Comparison of ENCODE assay signal across 8 cellular contexts in the genomic region with DNA sequence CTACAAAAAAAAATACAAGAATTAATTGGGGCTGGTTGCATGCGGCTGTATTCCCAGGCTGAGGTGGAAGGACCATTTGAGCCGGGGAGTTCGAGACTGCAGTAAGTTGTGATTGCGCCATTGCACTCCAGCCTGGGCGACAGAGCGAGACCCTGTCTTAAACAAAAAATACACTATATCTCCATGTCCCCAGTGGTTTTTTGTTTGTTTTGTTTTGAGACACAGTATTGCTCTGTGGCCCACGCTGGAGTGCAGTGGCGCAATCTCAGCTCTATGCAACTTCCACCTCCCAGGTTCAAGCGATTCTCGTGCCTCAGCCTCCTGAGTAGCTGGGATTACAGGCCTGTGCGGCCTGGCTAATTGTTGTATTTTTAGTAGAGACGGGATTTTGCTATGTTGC. TPM values are rescaled to one million over a fixed set of nuclear protein-coding genes. Genes with fewer than 3 reads are reported as not detected.
DNase-seq lines count a peak whose midpoint lies in the region; ATAC-seq and TF ChIP-seq lines count a peak whose summit lies in the region.

No MANE protein-coding gene starts in this region.

- TF ChIP-seq CTCF in Peyer's patch (IDR thresholded peaks at IDR 0.05) (no peak), esophagus muscularis mucosa (IDR thresholded peaks at IDR 0.05) (no peak), psoas muscle (IDR thresholded peaks at IDR 0.05) (no peak)

- intact Hi-C loops in esophagus muscularis mucosa (cut with DNase I) (no loop called here), psoas muscle (cut with DNase I) (no loop called here)

- H3K27me3 ChIP-seq in Peyer's patch (no peaks in the 10 kb centered on the region), esophagus muscularis mucosa (no peaks in the 10 kb centered on the region), psoas muscle (ENCODE audit: insufficient read depth in 3 of 3, low read length in 2 of 3) (no peaks in the 10 kb centered on the region)

- no peak for ATAC-seq in psoas muscle

- no peak for DNase-seq in Peyer's patch
- no peak for DNase-seq in esophagus muscularis mucosa (ENCODE audit: extremely low spot score)
- DNase-seq in psoas muscle = no peak
- no peak for DNase-seq in NCI-H524 (lab: John Stamatoyannopoulos, UW)
- no peak for DNase-seq in RPMI8226
- no peak for DNase-seq in D341Med (ENCODE audit: low spot score)
- no peak for DNase-seq in putamen (ENCODE audit: low spot score)

- H3K4me3 ChIP-seq in GM08714 (ENCODE audit: low read length) = peak overlapping the region; percentile 91
- peak overlapping the region; percentile 73 to 91 (median 85) for H3K4me3 ChIP-seq in Peyer's patch
- H3K4me3 ChIP-seq in esophagus muscularis mucosa = peak overlapping the region; percentile 80 to 99 (median 86)
- H3K4me3 ChIP-seq in psoas muscle = peak overlapping the region; percentile 76

- peaks cover 4 to 25% (median 12%) of the 10 kb centered on the region in 4 donors for H3K4me1 ChIP-seq in Peyer's patch
- peaks cover 24 to 41% (median 27%) of the 10 kb centered on the region in 4 donors for H3K4me1 ChIP-seq in esophagus muscularis mucosa
- H3K4me1 ChIP-seq in psoas muscle = peaks cover 20% of the 10 kb centered on the region

- H3K9me3 ChIP-seq in Peyer's patch (no peaks in the 10 kb centered on the region), esophagus muscularis mucosa (no peaks in the 10 kb centered on the region), psoas muscle (no peaks in the 10 kb centered on the region)

- no peak for TF ChIP-seq EP300 in esophagus muscularis mucosa (IDR thresholded peaks at IDR 0.05)

- H3K36me3 ChIP-seq in Peyer's patch (peaks cover 0 to 42% (median 0%) of the 10 kb centered on the region in 3 donors), esophagus muscularis mucosa (peaks cover 18 to 63% (median 50%) of the 10 kb centered on the region in 4 donors), psoas muscle (ENCODE audit: insufficient read depth in 1 of 2, low read depth in 1 of 2) (peaks cover 2 to 64% of the 10 kb centered on the region in 2 donors)

- peak overlapping the region in 3 of 4 donors; percentile 63 to 94 (median 89) for H3K27ac ChIP-seq in Peyer's patch
- no peak overlapping the region for H3K27ac ChIP-seq in esophagus muscularis mucosa (replicated peaks in 1 of 4)
- no peak overlapping the region for H3K27ac ChIP-seq in psoas muscle

- no peak for TF ChIP-seq POLR2A in Peyer's patch (IDR thresholded peaks at IDR 0.05)
- TF ChIP-seq POLR2A in esophagus muscularis mucosa (IDR thresholded peaks at IDR 0.05; ENCODE audit: low read depth) = no peak

- 81% methylated on average over 12 of the region's 12 CpGs for WGBS in esophagus muscularis mucosa
- 85 to 89% (median 87%) methylated on average over 12 of the region's 12 CpGs for WGBS in psoas muscle, 3 donors

RNA-seq across cellular contexts. Expression of a gene that starts 1.1 kb away (rescaled TPM):
- total RNA-seq in Peyer's patch (100 to 1,000 TPM in 3 of 4 donors, 10 to 100 TPM in 1; 65.2 to 191 (median 132) TPM), esophagus muscularis mucosa (10 to 100 TPM; 23.3 to 37.6 (median 30.1) TPM), psoas muscle (10 to 100 TPM; 20.0 to 26.8 (median 23.1) TPM)
- 10 to 100 TPM; 32.3 to 60.9 (median 45.9) TPM for polyA plus RNA-seq in psoas muscle

RNA-seq across cellular contexts. Expression of a gene that starts 1.5 kb away (rescaled TPM):
- total RNA-seq in Peyer's patch (10 to 100 TPM; 11.7 to 42.9 (median 17.4) TPM), esophagus muscularis mucosa (10 to 100 TPM in 1 of 4 donors, 1 to 10 TPM in 3; 5.4 to 13.2 (median 9.5) TPM), psoas muscle (10 to 100 TPM; 22.2 to 38.4 (median 32.9) TPM)
- polyA plus RNA-seq in psoas muscle = 10 to 100 TPM; 20.6 to 31.8 (median 21.0) TPM

RNA-seq across cellular contexts. Expression of a gene that starts 16.5 kb away (rescaled TPM):
- total RNA-seq in Peyer's patch = 100 to 1,000 TPM in 3 of 4 donors, 10 to 100 TPM in 1; 28.1 to 312 (median 149) TPM
- 10 to 100 TPM; 15.8 to 35.6 (median 25.5) TPM for total RNA-seq in esophagus muscularis mucosa
- total RNA-seq in psoas muscle = 10 to 100 TPM; 10.4 to 26.2 (median 17.9) TPM
- 10 to 100 TPM; 24.7 to 61.5 (median 40.1) TPM for polyA plus RNA-seq in psoas muscle

RNA-seq across cellular contexts. Expression of a gene that starts 47.4 kb away (rescaled TPM):
- total RNA-seq in Peyer's patch = 10 to 100 TPM; 24.9 to 47.7 (median 42.4) TPM
- total RNA-seq in esophagus muscularis mucosa = 10 to 100 TPM; 25.3 to 36.8 (median 28.3) TPM
- 10 to 100 TPM; 34.5 to 58.7 (median 52.3) TPM for total RNA-seq in psoas muscle
- 100 to 1,000 TPM in 1 of 3 donors, 10 to 100 TPM in 2; 57.9 to 111 (median 88.1) TPM for polyA plus RNA-seq in psoas muscle

RNA-seq across cellular contexts. Expression of a gene that starts 47.7 kb away (rescaled TPM):
- 10 to 100 TPM; 18.3 to 27.2 (median 23.5) TPM for total RNA-seq in Peyer's patch
- 10 to 100 TPM; 16.2 to 26.6 (median 21.0) TPM for total RNA-seq in esophagus muscularis mucosa
- total RNA-seq in psoas muscle = 10 to 100 TPM in 3 of 4 donors, 1 to 10 TPM in 1; 10.0 to 24.7 (median 13.0) TPM
- polyA plus RNA-seq in psoas muscle = 10 to 100 TPM; 20.1 to 23.0 (median 22.6) TPM

Comparison
In these comparisons a context has a peak if more than half of its experiments do, and no peak if none do; other contexts are left out.
1. H3K27ac ChIP-seq: peak in Peyer's patch (3 of 4); none in esophagus muscularis mucosa (0 of 4) and psoas muscle (single experiment).
2. Peak in every context shown above with its lines, with median percentiles within 50 percentile points of each other: H3K4me3 ChIP-seq.